32 cellular contexts compared by ENCODE assay signal in genomic region chrX:68492583-68492982, GRCh38.
"Had no signal": no experiment of that assay in that cellular context is flagged by ENCODE, and none has a peak within 500 bp of the region (broad histone marks: within the 10 kb centered on the region; RNA-seq: fewer than 3 reads in every experiment).

No MANE protein-coding gene starts in this region.

- H3K27ac ChIP-seq: body of pancreas, coronary artery, PC-9 had no signal

- H3K9me3 Mint-ChIP-seq: activated B cell treated with CpG ODN at 0.5 μM for 24 hours; activated CD4-positive, alpha-beta T cell treated with anti-CD3 and anti-CD28 coated beads, Interleukin-2, amount 10 ng/mL, durations not matched to agents 24 days and 14 days; activated naive CD4-positive, alpha-beta T cell treated with anti-CD3 and anti-CD28 coated beads, Interleukin-2, amount 50 U/mL, for 24 hours; activated T-cell treated with anti-CD3 and anti-CD28 coated beads, Interleukin-2, amount 50 U/mL, for 24 hours; activated T-helper 1 cell treated with anti-CD3 and anti-CD28 coated beads, Interleukin-12 subunit alpha, Interleukin-12 subunit beta, Interleukin-2, Interleukin-4 antibody, amounts not matched to agents 30 ng/mL and 10 ng/mL and 1 ng/mL, durations not matched to agents 14 hours and 24 hours and 36 hours had no signal

- H3K27me3 Mint-ChIP-seq: activated B cell treated with CpG ODN at 0.5 μM for 24 hours; activated CD4-positive, alpha-beta T cell treated with anti-CD3 and anti-CD28 coated beads, Interleukin-2, amount 10 ng/mL, durations not matched to agents 24 days and 14 days had no signal

- H3K27me3 ChIP-seq: body of pancreas had no signal

- H3K4me1 ChIP-seq: body of pancreas had no signal

- H2AFZ ChIP-seq: PC-9 had no signal

- H3K9me3 ChIP-seq: body of pancreas had no signal

- H3K27ac Mint-ChIP-seq: activated B cell treated with CpG ODN at 0.5 μM for 24 hours; activated CD4-positive, alpha-beta T cell treated with anti-CD3 and anti-CD28 coated beads, Interleukin-2, amount 10 ng/mL, durations not matched to agents 24 days and 14 days; activated CD8-positive, alpha-beta memory T cell treated with anti-CD3 and anti-CD28 coated beads, Interleukin-2, amount 10 ng/mL, durations not matched to agents 7 days and 5 days; activated naive CD4-positive, alpha-beta T cell treated with anti-CD3 and anti-CD28 coated beads, Interleukin-2, amount 50 U/mL, for 24 hours; activated T-cell treated with anti-CD3 and anti-CD28 coated beads, Interleukin-2, amount 50 U/mL, for 24 hours; activated T-helper 1 cell treated with anti-CD3 and anti-CD28 coated beads, Interleukin-12 subunit alpha, Interleukin-12 subunit beta, Interleukin-2, Interleukin-4 antibody, amounts not matched to agents 30 ng/mL and 10 ng/mL and 1 ng/mL, durations not matched to agents 14 hours and 24 hours and 36 hours; T-helper 17 cell had no signal

- H3K4me3 Mint-ChIP-seq: activated B cell treated with CpG ODN at 0.5 μM for 24 hours; activated CD4-positive, alpha-beta T cell treated with anti-CD3 and anti-CD28 coated beads, Interleukin-2, amount 10 ng/mL, durations not matched to agents 24 days and 14 days; activated CD8-positive, alpha-beta memory T cell treated with anti-CD3 and anti-CD28 coated beads, Interleukin-2, amount 10 ng/mL, durations not matched to agents 7 days and 5 days; activated naive CD4-positive, alpha-beta T cell treated with anti-CD3 and anti-CD28 coated beads, Interleukin-2, amount 50 U/mL, for 24 hours; activated T-cell treated with anti-CD3 and anti-CD28 coated beads, Interleukin-2, amount 50 U/mL, for 24 hours; activated T-helper 1 cell treated with anti-CD3 and anti-CD28 coated beads, Interleukin-12 subunit alpha, Interleukin-12 subunit beta, Interleukin-2, Interleukin-4 antibody, amounts not matched to agents 30 ng/mL and 10 ng/mL and 1 ng/mL, durations not matched to agents 14 hours and 24 hours and 36 hours; T-helper 17 cell had no signal

- ATAC-seq: activated CD8-positive, alpha-beta memory T cell treated with anti-CD3 and anti-CD28 coated beads, Interleukin-2, amount 10 ng/mL, durations not matched to agents 7 days and 5 days; body of pancreas; T-helper 17 cell had no signal

- H3K4me2 ChIP-seq: PC-9 had no signal

- FAIRE-seq: bronchial epithelial cell, TTC549 had no signal

- H3K4me1 Mint-ChIP-seq: activated B cell treated with CpG ODN at 0.5 μM for 24 hours had no signal

- H3K36me3 Mint-ChIP-seq: activated CD8-positive, alpha-beta memory T cell treated with anti-CD3 and anti-CD28 coated beads, Interleukin-2, amount 10 ng/mL, durations not matched to agents 7 days and 5 days; activated naive CD4-positive, alpha-beta T cell treated with anti-CD3 and anti-CD28 coated beads, Interleukin-2, amount 50 U/mL, for 24 hours had no signal

- DNase-seq: activated B cell treated with CpG ODN at 0.5 μM for 24 hours; activated CD4-positive, alpha-beta T cell treated with anti-CD3 and anti-CD28 coated beads for 1 hour; activated CD4-positive, alpha-beta T cell treated with anti-CD3 and anti-CD28 coated beads, Interleukin-2, amount 10 ng/mL, durations not matched to agents 24 days and 14 days; activated CD4-positive, alpha-beta T cell treated with anti-CD3 and anti-CD28 coated beads, Interleukin-2, amount 50 U/mL, for 48 hours; activated CD8-positive, alpha-beta memory T cell treated with anti-CD3 and anti-CD28 coated beads, Interleukin-2, amount 10 ng/mL, durations not matched to agents 7 days and 5 days; activated effector memory CD4-positive, alpha-beta T cell treated with Interleukin-2 at 50 U/mL for 16 hours; activated naive CD4-positive, alpha-beta T cell; activated T-cell treated with anti-CD3 and anti-CD28 coated beads, Interleukin-2, amount 50 U/mL, for 24 hours; aorta; body of pancreas; central memory CD4-positive, alpha-beta T cell; MM.1S; NCI-H1092 treated with DMSO at 0.1 percent for 48 hours; NCI-H1417 treated with DMSO at 0.1 percent for 48 hours; NCI-H1694; NCI-H2029; NCI-H2107; NCI-H2171 treated with DMSO at 0.1 percent for 48 hours; NCI-H226; NCI-H510A; NCI-H526 treated with DMSO at 0.1 percent for 48 hours; NCI-H82; NK-92 treated with Interleukin-12 subunit alpha and Interleukin-12 subunit beta, amount 100 ng/mL, for 24 hours; PC-9; SHP77 treated with DMSO at 0.1 percent for 48 hours; T-helper 17 cell; T-helper 9 cell had no signal

- H3K4me3 ChIP-seq: body of pancreas, coronary artery, PC-9 had no signal
